Comparison of ENCODE assay signal across 22 cellular contexts in the genomic region with DNA sequence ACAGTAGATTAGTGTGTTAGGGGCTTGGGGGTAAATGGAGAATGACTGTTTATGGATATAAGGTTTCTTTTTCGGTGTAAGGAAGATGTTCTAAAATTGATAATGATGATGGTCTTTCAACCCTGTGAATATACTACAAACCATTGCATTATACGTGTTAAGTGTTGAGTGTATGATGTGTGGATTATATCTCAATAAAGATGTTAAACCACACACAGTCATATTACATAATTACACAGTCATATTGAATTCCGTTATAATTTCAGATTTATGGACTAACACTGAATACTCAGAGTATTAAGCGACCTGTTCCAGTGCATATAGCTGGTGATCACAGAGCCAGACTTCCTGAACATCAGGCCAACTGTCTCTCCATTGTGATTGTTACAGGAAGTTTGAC.
"Had no signal": no experiment of that assay in that cellular context is flagged by ENCODE, and none has a peak within 500 bp of the region (broad histone marks: within the 10 kb centered on the region; RNA-seq: fewer than 3 reads in every experiment).

No MANE protein-coding gene starts in this region.

- H3K4me3 Mint-ChIP-seq: activated B cell treated with CpG ODN at 0.5 μM for 24 hours; activated T-cell treated with anti-CD3 and anti-CD28 coated beads, Interleukin-2, amount 50 U/mL, for 24 hours; endodermal cell; T-helper 1 cell treated with Interleukin-12 subunit alpha and Interleukin-12 subunit beta and Interleukin-4 antibody, amounts not matched to agents 30 μg/mL and 1 μg/mL, for 36 hours had no signal

- H3K27me3 Mint-ChIP-seq: activated B cell treated with CpG ODN at 0.5 μM for 24 hours; activated T-cell treated with anti-CD3 and anti-CD28 coated beads, Interleukin-2, amount 50 U/mL, for 24 hours had no signal

- DNase-seq: activated B cell treated with CpG ODN at 0.5 μM for 24 hours; activated naive CD4-positive, alpha-beta T cell treated with Interleukin-2 at 50 U/mL for 16 hours; activated T-cell treated with anti-CD3 and anti-CD28 coated beads, Interleukin-2, amount 50 U/mL, for 24 hours; amygdala; cerebellar nuclear complex; endodermal cell; esophagus squamous epithelium; head of caudate nucleus; hypothalamus; left ventricle myocardium superior; mammary epithelial cell; midbrain; occipital lobe; posterior cingulate gyrus; right lobe of liver; stimulated activated CD4-positive, alpha-beta T cell treated with anti-CD3 and anti-CD28 coated beads, Interleukin-1b, Interleukin-23, amount 100 ng/mL, for 48 hours; testis; upper lobe of left lung had no signal

- ATAC-seq: gastroesophageal sphincter, left ventricle myocardium superior, right lobe of liver had no signal

- H3K9me3 Mint-ChIP-seq: activated B cell treated with CpG ODN at 0.5 μM for 24 hours; activated T-cell treated with anti-CD3 and anti-CD28 coated beads, Interleukin-2, amount 50 U/mL, for 24 hours; T-helper 1 cell treated with Interleukin-12 subunit alpha and Interleukin-12 subunit beta and Interleukin-4 antibody, amounts not matched to agents 30 μg/mL and 1 μg/mL, for 36 hours had no signal

- FAIRE-seq: bronchial epithelial cell, islet of Langerhans had no signal

- H3K4me1 Mint-ChIP-seq: endodermal cell had no signal

- H3K27ac Mint-ChIP-seq: activated B cell treated with CpG ODN at 0.5 μM for 24 hours, endodermal cell had no signal
